In genomic region chr22:24011735-24012068, GRCh38 we compare ENCODE assay signal across 6 cellular contexts. TPM values are rescaled to one million over a fixed set of nuclear protein-coding genes. Genes with fewer than 3 reads are reported as not detected.
DNase-seq lines count a peak whose midpoint lies in the region; ATAC-seq and TF ChIP-seq lines count a peak whose summit lies in the region.

No MANE protein-coding gene starts in this region.

- H3K9me3 Mint-ChIP-seq in CD8-positive, alpha-beta memory T cell: peaks cover 0 to 5% (median 0%) of the 10 kb centered on the region in 5 donors

- peaks cover 0 to 4% of the 10 kb centered on the region in 2 donors for H3K27me3 Mint-ChIP-seq in CD8-positive, alpha-beta memory T cell

- peak overlapping the region; percentile 81 for H3K4me3 ChIP-seq in CD8-positive, alpha-beta memory T cell (ENCODE audit: low read length)
- H3K4me3 ChIP-seq in tibial nerve: peak overlapping the region; percentile 82 to 99 (median 82)

- no peaks in the 10 kb centered on the region for H3K27me3 ChIP-seq in CD8-positive, alpha-beta memory T cell (ENCODE audit: insufficient read depth, low read length, poor library complexity, severe bottlenecking)
- no peaks in the 10 kb centered on the region for H3K27me3 ChIP-seq in foreskin keratinocyte
- H3K27me3 ChIP-seq in tibial nerve: no peaks in the 10 kb centered on the region

- H3K4me3 Mint-ChIP-seq in CD8-positive, alpha-beta memory T cell: peak overlapping the region; percentile 91 to 99 (median 96)

- no peak for DNase-seq in CD8-positive, alpha-beta memory T cell
- peak; percentile 43 for DNase-seq in NCI-H526 treated with DMSO at 0.1 percent for 48 hours (lab: John Stamatoyannopoulos, UW)
- DNase-seq in foreskin keratinocyte: no peak
- no peak for DNase-seq in tibial nerve (ENCODE audit: low spot score in 2 of 2)
- no peak for DNase-seq in GM10266 (ENCODE audit: extremely low spot score)

- 0 to 1% methylated on average over 10 of the region's 10 CpGs for WGBS in tibial nerve, 2 donors

- TF ChIP-seq POLR2A in tibial nerve (IDR thresholded peaks at IDR 0.05): no peak

- POLR2A ChIA-PET in CD8-positive, alpha-beta memory T cell (lab: Charles Lee): no interaction called here

- TF ChIP-seq EP300 in tibial nerve (IDR thresholded peaks at IDR 0.05): no peak

- H3K27ac ChIP-seq in CD8-positive, alpha-beta memory T cell (ENCODE audit: low read depth, low read length): peak overlapping the region; percentile 87
- peak overlapping the region; percentile 33 for H3K27ac ChIP-seq in foreskin keratinocyte
- H3K27ac ChIP-seq in tibial nerve: peak overlapping the region in 3 of 4 donors; percentile 68 to 86 (median 85)

- peak overlapping the region; percentile 94 to 98 (median 98) for H3K27ac Mint-ChIP-seq in CD8-positive, alpha-beta memory T cell

- peak; percentile 3 for ATAC-seq in foreskin keratinocyte
- no peak for ATAC-seq in GM18909 (IDR thresholded peaks at IDR 0.05; ENCODE audit: poor library complexity, unreplicated experiment)

- H3K4me1 ChIP-seq in CD8-positive, alpha-beta memory T cell (ENCODE audit: insufficient read depth, low read length): peaks cover 16% of the 10 kb centered on the region
- H3K4me1 ChIP-seq in foreskin keratinocyte: no peaks in the 10 kb centered on the region
- peaks cover 0 to 29% (median 4%) of the 10 kb centered on the region in 4 donors for H3K4me1 ChIP-seq in tibial nerve

- CTCF ChIA-PET in CD8-positive, alpha-beta memory T cell (lab: Charles Lee): no interaction called here

- H3K9me3 ChIP-seq in CD8-positive, alpha-beta memory T cell (ENCODE audit: low read length): no peaks in the 10 kb centered on the region
- peaks cover 0 to 3% (median 0%) of the 10 kb centered on the region in 4 donors for H3K9me3 ChIP-seq in tibial nerve

- H3K36me3 ChIP-seq in CD8-positive, alpha-beta memory T cell (ENCODE audit: insufficient read depth, low read length): no peaks in the 10 kb centered on the region
- H3K36me3 ChIP-seq in tibial nerve: no peaks in the 10 kb centered on the region

- TF ChIP-seq CTCF in foreskin keratinocyte (conservative IDR thresholded peaks at IDR 0.05) (no peak), tibial nerve (IDR thresholded peaks at IDR 0.05) (no peak), GM10266 (IDR thresholded peaks at IDR 0.05; ENCODE audit: control insufficient read depth, insufficient read depth, low read depth, missing control alignments) (no peak)

- peaks cover 6 to 15% (median 7%) of the 10 kb centered on the region in 3 donors for H3K36me3 Mint-ChIP-seq in CD8-positive, alpha-beta memory T cell

- peaks cover 32 to 50% (median 41%) of the 10 kb centered on the region in 3 donors for H3K4me1 Mint-ChIP-seq in CD8-positive, alpha-beta memory T cell

RNA-seq across cellular contexts. Expression of gene CABIN1, which starts 0.6 kb away (rescaled TPM):
- 10 to 100 TPM; 69.0 to 71.6 TPM for total RNA-seq in CD8-positive, alpha-beta memory T cell
- 13.0 TPM for polyA plus RNA-seq in CD8-positive, alpha-beta memory T cell
- 25.9 and 26.9 TPM in 2 replicates for total RNA-seq in foreskin keratinocyte
- polyA plus RNA-seq in foreskin keratinocyte: 16.8 and 18.1 TPM in 2 replicates
- 10 to 100 TPM; 55.5 to 75.0 (median 63.8) TPM for total RNA-seq in tibial nerve

RNA-seq across cellular contexts. Expression of gene GSTT4, which starts 6.4 kb away (rescaled TPM):
- not detected for total RNA-seq in CD8-positive, alpha-beta memory T cell
- polyA plus RNA-seq in CD8-positive, alpha-beta memory T cell: not detected
- not detected in 2 replicates for total RNA-seq in foreskin keratinocyte
- not detected in 2 replicates for polyA plus RNA-seq in foreskin keratinocyte
- not detected for total RNA-seq in tibial nerve

RNA-seq across cellular contexts. Expression of gene GSTT2, which starts 31.8 kb away (rescaled TPM):
- not detected for total RNA-seq in CD8-positive, alpha-beta memory T cell
- not detected for polyA plus RNA-seq in CD8-positive, alpha-beta memory T cell
- total RNA-seq in foreskin keratinocyte (0.42 and 0.92 TPM in 2 replicates), tibial nerve (under 1 TPM in 2 of 4 donors, not detected in 2; 0.39 to 0.66 TPM)
- polyA plus RNA-seq in foreskin keratinocyte: 0.52 and 0.84 TPM in 2 replicates

RNA-seq across cellular contexts. Expression of gene DDT, which starts 37.5 kb away (rescaled TPM):
- total RNA-seq in CD8-positive, alpha-beta memory T cell: 10 to 100 TPM; 84.5 to 88.2 TPM
- polyA plus RNA-seq in CD8-positive, alpha-beta memory T cell: 109 TPM
- total RNA-seq in foreskin keratinocyte (80.5 and 93.8 TPM in 2 replicates), tibial nerve (100 to 1,000 TPM; 121 to 167 (median 131) TPM)
- 121 and 146 TPM in 2 replicates for polyA plus RNA-seq in foreskin keratinocyte

RNA-seq across cellular contexts. Expression of gene DDTL, which starts 45.0 kb away (rescaled TPM):
- total RNA-seq in CD8-positive, alpha-beta memory T cell: not detected
- polyA plus RNA-seq in CD8-positive, alpha-beta memory T cell: 2.4 TPM
- total RNA-seq in foreskin keratinocyte (0.61 and 0.67 TPM in 2 replicates), tibial nerve (1 to 10 TPM in 3 of 4 donors, not detected in 1; 2.4 to 4.6 (median 3.3) TPM)
- polyA plus RNA-seq in foreskin keratinocyte: 0.56 and 0.71 TPM in 2 replicates

Comparison
In these comparisons a context has a peak if more than half of its experiments do, and no peak if none do; other contexts are left out.
1. H3K27ac ChIP-seq: peak in every context shown above with its lines; median percentile 87 in CD8-positive, alpha-beta memory T cell; 85 in tibial nerve; 33 in foreskin keratinocyte.